In genomic region chr3:9397331-9397910, GRCh38 we compare ENCODE assay signal across 8 cellular contexts. TPM values are rescaled to one million over a fixed set of nuclear protein-coding genes. Genes with fewer than 3 reads are reported as not detected.
A peak's percentile ranks its signal among the peaks of the same experiment; 100 is the strongest.
DNase-seq lines count a peak whose midpoint lies in the region; ATAC-seq, FAIRE-seq and TF ChIP-seq lines count a peak whose summit lies in the region.

Gene SETD5 (plus strand): TSS chr3:9397615. CDS start chr3:9428939, 31,324 bp downstream.

- no peak for FAIRE-seq in keratinocyte (lab: Jason Lieb, UNC)

- H3K4me3 ChIP-seq in keratinocyte (ENCODE audit: control insufficient read depth in 2 of 3, extremely low read depth in 1 of 3, insufficient read depth in 2 of 3, low read depth in 1 of 3, low read length in 3 of 3) = peak within 1 kb of the TSS; percentile 87 to 97 (median 96)

- no peaks in the 10 kb centered on the region for H3K9me3 ChIP-seq in keratinocyte (ENCODE audit: control insufficient read depth, low read depth, low read length)

- H3K4me2 ChIP-seq in keratinocyte (ENCODE audit: control insufficient read depth, extremely low read depth, insufficient read depth, low read depth, low read length) = peak within 1 kb of the TSS; percentile 96

- H3K4me1 ChIP-seq in keratinocyte (ENCODE audit: control insufficient read depth, extremely low read depth, insufficient read depth, low read length) = peaks cover 40% of the 10 kb centered on the region

- peaks cover 20% of the 10 kb centered on the region for H4K20me1 ChIP-seq in keratinocyte (ENCODE audit: control insufficient read depth, extremely low read depth, insufficient read depth, low read length)

- no peak within 1 kb of the TSS for H2AFZ ChIP-seq in keratinocyte (ENCODE audit: control insufficient read depth, low read length)

- no peaks in the 10 kb centered on the region for H3K27me3 ChIP-seq in keratinocyte (ENCODE audit: control insufficient read depth, extremely low read depth, insufficient read depth, low read length)

- peak within 1 kb of the TSS; percentile 100 for H3K9ac ChIP-seq in keratinocyte (ENCODE audit: control insufficient read depth, extremely low read depth, insufficient read depth, low read length)

- dilution Hi-C loops in keratinocyte (cut with MboI; ENCODE audit: extremely low pct_ligation_motif_present, low sequenced_read_pairs) = no loop called here

- TF ChIP-seq CTCF in keratinocyte (optimal IDR thresholded peaks at IDR 0.05 in 1 of 3, IDR thresholded peaks at IDR 0.05 in 1 of 3, conservative IDR thresholded peaks at IDR 0.05 in 1 of 3; ENCODE audit: extremely low read depth in 1 of 3, insufficient read depth in 2 of 3, low read length in 3 of 3) = no peak

- peaks cover 5 to 13% of the 10 kb centered on the region in 2 experiments for H3K36me3 ChIP-seq in keratinocyte (ENCODE audit: control insufficient read depth in 2 of 2, extremely low read depth in 1 of 2, insufficient read depth in 2 of 2, low read length in 2 of 2)

- peak within 1 kb of the TSS; percentile 99 for H3K27ac ChIP-seq in keratinocyte (ENCODE audit: control insufficient read depth, insufficient read depth, low read length)

- ATAC-seq in GM19043 (IDR thresholded peaks at IDR 0.05; ENCODE audit: low read depth, unreplicated experiment) (peak; percentile 42), HG03354 (IDR thresholded peaks at IDR 0.05; ENCODE audit: poor library complexity, severe bottlenecking, unreplicated experiment) (peak; percentile 58)

- DNase-seq in AG20443 (ENCODE audit: low spot score) = peak; percentile 94
- peak; percentile 93 for DNase-seq in NCI-H460 (ENCODE audit: extremely low read depth, low read depth)
- peak; percentile 99 for DNase-seq in activated CD4-positive, alpha-beta T cell treated with anti-CD3 and anti-CD28 coated beads for 1 hour
- peak; percentile 69 to 79 for DNase-seq in cerebellar nuclear complex (lab: John Stamatoyannopoulos, UW)
- DNase-seq in keratinocyte (ENCODE audit: low read depth, low spot score) = peak; percentile 73
- peak; percentile 99 to 100 for DNase-seq in stimulated activated CD4-positive, alpha-beta T cell treated with anti-CD3 and anti-CD28 coated beads, Interleukin-15, amount 100 ng/mL, for 1 hour (ENCODE audit: low read depth in 1 of 2, low spot score in 1 of 2)

- no peaks in the 10 kb centered on the region for H3K9me1 ChIP-seq in keratinocyte (ENCODE audit: control insufficient read depth, extremely low read depth, insufficient read depth, low read length)

- peaks cover 84% of the 10 kb centered on the region for H3K79me2 ChIP-seq in keratinocyte (ENCODE audit: control insufficient read depth, insufficient read depth, low read length)

RNA-seq across cellular contexts. Expression of gene SETD5, which starts in this region (rescaled TPM):
- 42.4 and 52.4 TPM in 2 replicates for total RNA-seq in NCI-H460 (2014; rRNA removed; shearing (Covaris generic))
- 61.9 and 69.7 TPM in 2 replicates for polyA plus RNA-seq in NCI-H460 (2014; cell fraction: nucleus; rRNA removed)
- polyA plus RNA-seq in keratinocyte = 28.9 to 52.8 TPM (median 37.8 TPM) in 3 replicates
- polyA plus RNA-seq in keratinocyte (2011; ENCODE audit: low read depth) = 175 TPM
- 23.4 and 30.0 TPM in 2 replicates for polyA plus RNA-seq in keratinocyte (2011; cell fraction: cytosol; rRNA removed)
- polyA plus RNA-seq in keratinocyte (2011; cell fraction: nucleus; rRNA removed) = 128 and 130 TPM in 2 replicates
- polyA plus RNA-seq in keratinocyte (2012; ENCODE audit: low replicate concordance) = 36.6 and 45.3 TPM in 2 replicates
- 57.9 to 114 TPM (median 75.7 TPM) in 3 replicates for polyA minus RNA-seq in keratinocyte
- polyA minus RNA-seq in keratinocyte (2011; cell fraction: cytosol; rRNA and poly(A)+ RNA removed) = 25.9 TPM
- polyA minus RNA-seq in keratinocyte (2011; cell fraction: nucleus; rRNA and poly(A)+ RNA removed) = 83.7 and 184 TPM in 2 replicates

Comparison
In these comparisons a context has a peak if more than half of its experiments do, and no peak if none do; other contexts are left out.
1. Peak in every context shown above with its lines: DNase-seq, ATAC-seq, H3K4me3 ChIP-seq and H3K27ac ChIP-seq.